ENCODE assay signal across 8 cellular contexts in genomic region chr10:47559718-47560308, GRCh38. TPM values are rescaled to one million over a fixed set of nuclear protein-coding genes. Genes with fewer than 3 reads are reported as not detected.
A peak's percentile ranks its signal among the peaks of the same experiment; 100 is the strongest.
DNase-seq lines count a peak whose midpoint lies in the region; ATAC-seq, FAIRE-seq and TF ChIP-seq lines count a peak whose summit lies in the region.
"Not testable (repeated sequence)": the region's sequence is repeated elsewhere in the genome, so short reads cannot be mapped to it uniquely, and the experiment has no call there.

No MANE protein-coding gene starts in this region.

- peaks cover 26% of the 10 kb centered on the region for H3K4me1 ChIP-seq in A549
- H3K4me1 ChIP-seq in thyroid gland = not testable (repeated sequence)

- H3K4me3 Mint-ChIP-seq in activated T-helper 2 cell treated with anti-CD3 and anti-CD28 coated beads, Interferon-gamma antibody, Interleukin-2, Interleukin-4, amounts not matched to agents 10 μg/mL and 5 μg/mL and 100 μg/mL, durations not matched to agents 14 hours and 24 hours and 36 hours (ENCODE audit: low read depth) = not testable (repeated sequence)

- not testable (repeated sequence) for TF ChIP-seq CTCF in A549 (IDR thresholded peaks at IDR 0.05); epithelial cell of esophagus (IDR thresholded peaks at IDR 0.05; ENCODE audit: insufficient read depth, low read depth, low read length, missing control alignments); fibroblast of the aortic adventitia (IDR thresholded peaks at IDR 0.05; ENCODE audit: insufficient read depth, low read length); omental fat pad (IDR thresholded peaks at IDR 0.05); thyroid gland (IDR thresholded peaks at IDR 0.05)

- not testable (repeated sequence) for H3K4me2 ChIP-seq in A549

- not testable (repeated sequence) for H3K27me3 Mint-ChIP-seq in activated T-helper 2 cell treated with anti-CD3 and anti-CD28 coated beads, Interferon-gamma antibody, Interleukin-2, Interleukin-4, amounts not matched to agents 10 μg/mL and 5 μg/mL and 100 μg/mL, durations not matched to agents 14 hours and 24 hours and 36 hours (ENCODE audit: low read depth)

- H3K36me3 ChIP-seq in thyroid gland = not testable (repeated sequence)

- peak overlapping the region; percentile 13 for H3K27ac Mint-ChIP-seq in activated T-helper 2 cell treated with anti-CD3 and anti-CD28 coated beads, Interferon-gamma antibody, Interleukin-2, Interleukin-4, amounts not matched to agents 10 μg/mL and 5 μg/mL and 100 μg/mL, durations not matched to agents 14 hours and 24 hours and 36 hours

- not testable (repeated sequence) for ATAC-seq in A549
- peak; percentile 25 for ATAC-seq in omental fat pad (ENCODE audit: low FRiP score)

- not testable (repeated sequence) for TF ChIP-seq POLR2A in A549 (IDR thresholded peaks at IDR 0.05; ENCODE audit: low read length); thyroid gland (IDR thresholded peaks at IDR 0.05)

- H3K4me3 ChIP-seq in A549; epithelial cell of esophagus (ENCODE audit: low read length); fibroblast of the aortic adventitia (ENCODE audit: low read depth, low read length); thyroid gland (replicated peaks in 1 of 3): not testable (repeated sequence)

- H3K27ac ChIP-seq in A549 (peak overlapping the region; percentile 1 to 93; a peak in 4 of 6 replicates), thyroid gland (peak overlapping the region; percentile 57 to 65 (median 62))

- not testable (repeated sequence) for DNase-seq in A549 (ENCODE audit: low read depth in 1 of 2, low spot score in 1 of 2); activated T-helper 2 cell treated with anti-CD3 and anti-CD28 coated beads, Interferon-gamma antibody, Interleukin-2, Interleukin-4, amounts not matched to agents 10 μg/mL and 5 μg/mL and 100 μg/mL, durations not matched to agents 14 hours and 24 hours and 36 hours (ENCODE audit: low spot score); omental fat pad (ENCODE audit: low spot score); thyroid gland
- DNase-seq in ELR (ENCODE audit: low read depth) (peak; percentile 7), epithelial cell of esophagus (ENCODE audit: low read depth) (peak; percentile 14), fibroblast of the aortic adventitia (ENCODE audit: low read depth) (peak; percentile 42)

- intact Hi-C loops in activated T-helper 2 cell treated with anti-CD3 and anti-CD28 coated beads, Interferon-gamma antibody, Interleukin-2, Interleukin-4, amounts not matched to agents 10 μg/mL and 5 μg/mL and 100 μg/mL, durations not matched to agents 14 hours and 24 hours and 36 hours (cut with micrococcal nuclease); thyroid gland (cut with DNase I): not testable (repeated sequence)

- WGBS in A549 (ENCODE audit: missing lambda C conversion rate) = 100% methylated on average over 1 of the region's 1 CpG
- WGBS in thyroid gland, 2 donors = 43 to 70% methylated on average over 1 of the region's 1 CpG

- POLR2A ChIA-PET in A549 (lab: Yijun Ruan, JAX) = not testable (repeated sequence)

- CTCF ChIA-PET in A549 (lab: Yijun Ruan, JAX) = not testable (repeated sequence)

- H3K36me3 Mint-ChIP-seq in activated T-helper 2 cell treated with anti-CD3 and anti-CD28 coated beads, Interferon-gamma antibody, Interleukin-2, Interleukin-4, amounts not matched to agents 10 μg/mL and 5 μg/mL and 100 μg/mL, durations not matched to agents 14 hours and 24 hours and 36 hours (ENCODE audit: low read depth) = not testable (repeated sequence)

- H3K9me3 ChIP-seq in A549, thyroid gland: not testable (repeated sequence)

- H3K9me3 Mint-ChIP-seq in activated T-helper 2 cell treated with anti-CD3 and anti-CD28 coated beads, Interferon-gamma antibody, Interleukin-2, Interleukin-4, amounts not matched to agents 10 μg/mL and 5 μg/mL and 100 μg/mL, durations not matched to agents 14 hours and 24 hours and 36 hours = not testable (repeated sequence)

- not testable (repeated sequence) for FAIRE-seq in A549 (lab: Jason Lieb, UNC)

- not testable (repeated sequence) for TF ChIP-seq RAD21 in A549 (conservative IDR thresholded peaks at IDR 0.05 in 1 of 2, IDR thresholded peaks at IDR 0.05 in 1 of 2); Ishikawa (IDR thresholded peaks at IDR 0.05; ENCODE audit: low read depth)

- H3K27me3 ChIP-seq in thyroid gland = not testable (repeated sequence)

- TF ChIP-seq EP300 in A549 (IDR thresholded peaks at IDR 0.05); Ishikawa (IDR thresholded peaks at IDR 0.05; ENCODE audit: borderline replicate concordance): not testable (repeated sequence)

- peaks cover 37% of the 10 kb centered on the region for H3K4me1 Mint-ChIP-seq in activated T-helper 2 cell treated with anti-CD3 and anti-CD28 coated beads, Interferon-gamma antibody, Interleukin-2, Interleukin-4, amounts not matched to agents 10 μg/mL and 5 μg/mL and 100 μg/mL, durations not matched to agents 14 hours and 24 hours and 36 hours (ENCODE audit: low read depth)

TF ChIP-seq in Ishikawa, 13 proteins besides CTCF, POLR2A, EP300 and RAD21:
- peak; percentile 0; the same call in 1 of the 2 replicates for TF ChIP-seq MAX (IDR thresholded peaks at IDR 0.05)

RNA-seq across cellular contexts. Expression of gene AGAP9, which starts 36.4 kb away (rescaled TPM):
- polyA plus RNA-seq in A549 (2011; rRNA removed) (12.7 and 14.3 TPM in 2 replicates), A549 (2017; fragmentation: RNase III; extraction: RNeasy Plus Mini Kit Qiagen cat#74134 plus additional on column Dnase treatment) (5.1 to 5.8 TPM (median 5.8 TPM) in 3 replicates)
- 8.7 and 8.9 TPM in 2 replicates for polyA plus RNA-seq in A549 (2012; cell fraction: cytosol; rRNA removed)
- 80.7 and 86.2 TPM in 2 replicates for polyA plus RNA-seq in A549 (2012; cell fraction: nucleus; rRNA removed)
- polyA minus RNA-seq in A549 (2011; rRNA and poly(A)+ RNA removed) = 6.0 and 7.2 TPM in 2 replicates
- 32.1 and 33.9 TPM in 2 replicates for total RNA-seq in activated T-helper 2 cell treated with anti-CD3 and anti-CD28 coated beads, Interferon-gamma antibody, Interleukin-2, Interleukin-4, amounts not matched to agents 10 μg/mL and 5 μg/mL and 100 μg/mL, durations not matched to agents 14 hours and 24 hours and 36 hours
- total RNA-seq in fibroblast of the aortic adventitia (ENCODE audit: low replicate concordance) (4.2 and 7.0 TPM in 2 replicates), omental fat pad (10 to 100 TPM in 2 of 4 donors, 1 to 10 TPM in 2; 1.3 to 13.1 (median 10.4) TPM), thyroid gland (10 to 100 TPM in 2 of 4 donors, 1 to 10 TPM in 2; 2.8 to 17.6 (median 11.9) TPM)
